Comparison of ENCODE assay signal across 8 cellular contexts in the genomic region with DNA sequence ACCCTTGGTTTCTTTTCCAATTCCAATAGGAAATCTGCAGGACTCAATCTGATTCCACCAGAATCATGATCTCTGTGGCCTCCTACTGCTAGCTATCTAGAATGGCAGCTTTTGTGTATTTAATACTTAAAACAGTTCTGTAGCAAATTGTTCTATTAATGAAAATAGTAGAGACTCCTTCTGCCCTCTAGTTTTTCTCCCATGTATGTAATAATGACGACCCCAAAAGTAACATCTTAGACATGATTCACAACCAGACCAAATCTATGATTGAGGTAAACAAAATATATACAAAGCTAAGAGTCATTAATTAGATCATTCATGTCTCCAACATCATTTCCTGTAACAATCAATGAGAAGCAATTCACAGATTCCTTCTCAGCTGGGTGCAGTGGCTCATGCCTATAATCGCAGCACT.
A peak's percentile ranks its signal among the peaks of the same experiment; 100 is the strongest.
DNase-seq lines count a peak whose midpoint lies in the region; ATAC-seq and TF ChIP-seq lines count a peak whose summit lies in the region.

No MANE protein-coding gene starts in this region.

- H3K36me3 ChIP-seq in testis (ENCODE audit: low read depth, missing control alignments) = no peaks in the 10 kb centered on the region

- no peaks in the 10 kb centered on the region for H3K27me3 Mint-ChIP-seq in activated T-cell treated with anti-CD3 and anti-CD28 coated beads, Interleukin-2, amount 50 U/mL, for 4 hours (ENCODE audit: low read depth)

- H3K27ac ChIP-seq in testis = peak overlapping the region; percentile 24 to 36

- H3K4me1 Mint-ChIP-seq in activated T-cell treated with anti-CD3 and anti-CD28 coated beads, Interleukin-2, amount 50 U/mL, for 4 hours (ENCODE audit: low read depth) = peaks cover 78% of the 10 kb centered on the region

- H3K4me1 ChIP-seq in testis = peaks cover 24% of the 10 kb centered on the region

- no peaks in the 10 kb centered on the region for H3K27me3 ChIP-seq in testis

- H3K9me3 Mint-ChIP-seq in activated T-cell treated with anti-CD3 and anti-CD28 coated beads, Interleukin-2, amount 50 U/mL, for 4 hours = no peaks in the 10 kb centered on the region

- TF ChIP-seq CTCF in foreskin fibroblast (IDR thresholded peaks at IDR 0.05; ENCODE audit: low read depth, low read length) (peak; percentile 33), testis (IDR thresholded peaks at IDR 0.05) (peak in 1 of 3 experiments; percentile 23)

- peaks cover 23% of the 10 kb centered on the region for H3K36me3 Mint-ChIP-seq in activated T-cell treated with anti-CD3 and anti-CD28 coated beads, Interleukin-2, amount 50 U/mL, for 4 hours (ENCODE audit: insufficient read depth)

- H3K4me3 ChIP-seq in foreskin fibroblast (ENCODE audit: low read depth in 1 of 2, low read length in 2 of 2) (no peak overlapping the region), testis (no peak overlapping the region)

- no peaks in the 10 kb centered on the region for H3K9me3 ChIP-seq in testis

- peak; percentile 23 to 27 for ATAC-seq in activated T-cell treated with anti-CD3 and anti-CD28 coated beads, Interleukin-2, amount 50 U/mL, for 4 hours
- ATAC-seq in SK-N-SH treated with all-trans-retinoic acid at 6 μM for 48 hours (peak; percentile 48), HG03521 (IDR thresholded peaks at IDR 0.05; ENCODE audit: unreplicated experiment) (no peak), HG03469 (IDR thresholded peaks at IDR 0.05; ENCODE audit: unreplicated experiment) (no peak)

- intact Hi-C loops in testis (cut with DNase I; ENCODE audit: low total_unique reads) = no loop called here

- WGBS in testis, 2 donors = 38 to 39% methylated on average over 2 of the region's 2 CpGs

- H3K4me3 Mint-ChIP-seq in activated T-cell treated with anti-CD3 and anti-CD28 coated beads, Interleukin-2, amount 50 U/mL, for 4 hours = no peak overlapping the region

- no peak for TF ChIP-seq POLR2A in testis (IDR thresholded peaks at IDR 0.05)

- no peak for DNase-seq in activated T-cell treated with anti-CD3 and anti-CD28 coated beads, Interleukin-2, amount 50 U/mL, for 4 hours
- DNase-seq in activated T-cell treated with anti-CD3 and anti-CD28 coated beads for 4 hours = no peak
- DNase-seq in foreskin fibroblast = peak in 1 of 2 donors; percentile 54
- no peak for DNase-seq in testis
- no peak for DNase-seq in NCI-H510A treated with DMSO at 0.1 percent for 48 hours (lab: John Stamatoyannopoulos, UW)

TF ChIP-seq in SK-N-SH treated with all-trans-retinoic acid at 6 μM for 48 hours, 23 proteins besides CTCF, POLR2A, EP300 and RAD21:
- no peak for TF ChIP-seq GLIS3 (CRISPR knock-in tag; IDR thresholded peaks at IDR 0.05)
- TF ChIP-seq, protein P1, sequence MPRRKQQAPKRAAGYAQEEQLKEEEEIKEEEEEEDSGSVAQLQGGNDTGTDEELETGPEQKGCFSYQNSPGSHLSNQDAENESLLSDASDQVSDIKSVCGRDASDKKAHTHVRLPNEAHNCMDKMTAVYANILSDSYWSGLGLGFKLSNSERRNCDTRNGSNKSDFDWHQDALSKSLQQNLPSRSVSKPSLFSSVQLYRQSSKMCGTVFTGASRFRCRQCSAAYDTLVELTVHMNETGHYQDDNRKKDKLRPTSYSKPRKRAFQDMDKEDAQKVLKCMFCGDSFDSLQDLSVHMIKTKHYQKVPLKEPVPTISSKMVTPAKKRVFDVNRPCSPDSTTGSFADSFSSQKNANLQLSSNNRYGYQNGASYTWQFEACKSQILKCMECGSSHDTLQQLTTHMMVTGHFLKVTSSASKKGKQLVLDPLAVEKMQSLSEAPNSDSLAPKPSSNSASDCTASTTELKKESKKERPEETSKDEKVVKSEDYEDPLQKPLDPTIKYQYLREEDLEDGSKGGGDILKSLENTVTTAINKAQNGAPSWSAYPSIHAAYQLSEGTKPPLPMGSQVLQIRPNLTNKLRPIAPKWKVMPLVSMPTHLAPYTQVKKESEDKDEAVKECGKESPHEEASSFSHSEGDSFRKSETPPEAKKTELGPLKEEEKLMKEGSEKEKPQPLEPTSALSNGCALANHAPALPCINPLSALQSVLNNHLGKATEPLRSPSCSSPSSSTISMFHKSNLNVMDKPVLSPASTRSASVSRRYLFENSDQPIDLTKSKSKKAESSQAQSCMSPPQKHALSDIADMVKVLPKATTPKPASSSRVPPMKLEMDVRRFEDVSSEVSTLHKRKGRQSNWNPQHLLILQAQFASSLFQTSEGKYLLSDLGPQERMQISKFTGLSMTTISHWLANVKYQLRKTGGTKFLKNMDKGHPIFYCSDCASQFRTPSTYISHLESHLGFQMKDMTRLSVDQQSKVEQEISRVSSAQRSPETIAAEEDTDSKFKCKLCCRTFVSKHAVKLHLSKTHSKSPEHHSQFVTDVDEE (CRISPR knock-in tag; IDR thresholded peaks at IDR 0.05) = no peak
- TF ChIP-seq ZNF565 (CRISPR knock-in tag; conservative IDR thresholded peaks at IDR 0.05; ENCODE audit: low read depth) = no peak
- no peak for TF ChIP-seq ARNTL (CRISPR knock-in tag; IDR thresholded peaks at IDR 0.05; ENCODE audit: borderline replicate concordance, low read depth)
- TF ChIP-seq ZC3H10 (CRISPR knock-in tag; IDR thresholded peaks at IDR 0.05) = no peak
- TF ChIP-seq, protein P2, sequence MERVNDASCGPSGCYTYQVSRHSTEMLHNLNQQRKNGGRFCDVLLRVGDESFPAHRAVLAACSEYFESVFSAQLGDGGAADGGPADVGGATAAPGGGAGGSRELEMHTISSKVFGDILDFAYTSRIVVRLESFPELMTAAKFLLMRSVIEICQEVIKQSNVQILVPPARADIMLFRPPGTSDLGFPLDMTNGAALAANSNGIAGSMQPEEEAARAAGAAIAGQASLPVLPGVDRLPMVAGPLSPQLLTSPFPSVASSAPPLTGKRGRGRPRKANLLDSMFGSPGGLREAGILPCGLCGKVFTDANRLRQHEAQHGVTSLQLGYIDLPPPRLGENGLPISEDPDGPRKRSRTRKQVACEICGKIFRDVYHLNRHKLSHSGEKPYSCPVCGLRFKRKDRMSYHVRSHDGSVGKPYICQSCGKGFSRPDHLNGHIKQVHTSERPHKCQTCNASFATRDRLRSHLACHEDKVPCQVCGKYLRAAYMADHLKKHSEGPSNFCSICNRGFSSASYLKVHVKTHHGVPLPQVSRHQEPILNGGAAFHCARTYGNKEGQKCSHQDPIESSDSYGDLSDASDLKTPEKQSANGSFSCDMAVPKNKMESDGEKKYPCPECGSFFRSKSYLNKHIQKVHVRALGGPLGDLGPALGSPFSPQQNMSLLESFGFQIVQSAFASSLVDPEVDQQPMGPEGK (CRISPR knock-in tag; IDR thresholded peaks at IDR 0.05; ENCODE audit: borderline replicate concordance) = no peak

Comparison
In these comparisons a context has a peak if more than half of its experiments do, and no peak if none do; other contexts are left out.
1. ATAC-seq: peak in activated T-cell treated with anti-CD3 and anti-CD28 coated beads, Interleukin-2, amount 50 U/mL, for 4 hours (2 of 2) and SK-N-SH treated with all-trans-retinoic acid at 6 μM for 48 hours (single experiment); none in HG03521 (single experiment) and HG03469 (single experiment).